18 cellular contexts compared by ENCODE assay signal in the genomic region with DNA sequence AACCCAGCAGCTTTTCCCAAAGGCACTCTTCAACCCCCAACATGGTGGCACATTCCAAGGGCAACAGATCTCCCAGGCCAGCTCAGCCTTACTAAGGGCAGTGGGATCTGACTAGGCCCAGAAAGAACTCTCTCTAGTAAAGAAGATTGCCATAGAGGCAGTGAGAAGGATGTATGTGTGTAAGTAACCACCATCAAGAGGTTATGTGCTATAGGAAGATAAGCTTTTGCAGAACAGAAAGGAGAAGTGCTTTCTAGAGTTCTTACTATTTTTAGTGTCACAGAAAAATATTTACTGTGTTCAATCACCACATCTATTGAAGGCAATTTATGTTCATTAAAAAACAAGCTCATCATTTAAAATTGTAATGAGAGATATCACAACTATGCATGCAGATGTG.
A peak's percentile ranks its signal among the peaks of the same experiment; 100 is the strongest.
DNase-seq lines count a peak whose midpoint lies in the region; ATAC-seq lines count a peak whose summit lies in the region.
"Had no signal": no experiment of that assay in that cellular context is flagged by ENCODE, and none has a peak within 500 bp of the region (broad histone marks: within the 10 kb centered on the region; RNA-seq: fewer than 3 reads in every experiment).

No MANE protein-coding gene starts in this region.

- no peak overlapping the region for H3K27ac Mint-ChIP-seq in stimulated activated naive B cell treated with anti-CD40 and anti-IgM and Interleukin-4, amounts not matched to agents 10 μg/mL and 1 μg/mL and 100 μg/mL, for 72 hours
- H3K27ac Mint-ChIP-seq: activated CD4-positive, alpha-beta memory T cell treated with anti-CD3 and anti-CD28 coated beads, Interleukin-2, amount 10 ng/mL, durations not matched to agents 7 days and 5 days; activated naive CD8-positive, alpha-beta T cell; activated T-cell treated with anti-CD3 and anti-CD28 coated beads, Interleukin-2, amount 50 U/mL, for 72 hours had no signal

- DNase-seq in SKM-1 treated with dmso at 0.1 percent for 144 hours (lab: John Stamatoyannopoulos, UW; ENCODE audit: unreplicated experiment) (peak; percentile 16), NCI-H2029 (lab: John Stamatoyannopoulos, UW) (no peak), NCI-H128 (lab: John Stamatoyannopoulos, UW; ENCODE audit: unreplicated experiment) (no peak)
- no peak for DNase-seq in stimulated activated naive B cell treated with anti-CD40 and anti-IgM and Interleukin-4, amounts not matched to agents 10 μg/mL and 1 μg/mL and 100 μg/mL, for 72 hours
- DNase-seq: activated CD4-positive, alpha-beta memory T cell treated with anti-CD3 and anti-CD28 coated beads, Interleukin-2, amount 10 ng/mL, durations not matched to agents 7 days and 5 days; activated T-cell treated with anti-CD3 and anti-CD28 coated beads, Interleukin-2, amount 50 U/mL, for 72 hours; body of pancreas; colonic mucosa; GM23248; kidney glomerular epithelial cell; NCI-H2081 treated with DMSO at 0.1 percent for 48 hours; NCI-H526; stimulated activated naive CD4-positive, alpha-beta T cell had no signal

- no peaks in the 10 kb centered on the region for H3K36me3 Mint-ChIP-seq in stimulated activated naive B cell treated with anti-CD40 and anti-IgM and Interleukin-4, amounts not matched to agents 10 μg/mL and 1 μg/mL and 100 μg/mL, for 72 hours

- H3K27me3 Mint-ChIP-seq in stimulated activated naive B cell treated with anti-CD40 and anti-IgM and Interleukin-4, amounts not matched to agents 10 μg/mL and 1 μg/mL and 100 μg/mL, for 72 hours = no peaks in the 10 kb centered on the region
- H3K27me3 Mint-ChIP-seq: activated CD4-positive, alpha-beta memory T cell treated with anti-CD3 and anti-CD28 coated beads, Interleukin-2, amount 10 ng/mL, durations not matched to agents 7 days and 5 days; activated naive CD8-positive, alpha-beta T cell had no signal

- H3K9me3 Mint-ChIP-seq in stimulated activated naive B cell treated with anti-CD40 and anti-IgM and Interleukin-4, amounts not matched to agents 10 μg/mL and 1 μg/mL and 100 μg/mL, for 72 hours = peaks cover 0 to 2% of the 10 kb centered on the region in 2 donors
- H3K9me3 Mint-ChIP-seq: activated CD4-positive, alpha-beta memory T cell treated with anti-CD3 and anti-CD28 coated beads, Interleukin-2, amount 10 ng/mL, durations not matched to agents 7 days and 5 days; activated T-cell treated with anti-CD3 and anti-CD28 coated beads, Interleukin-2, amount 50 U/mL, for 72 hours had no signal

- H3K4me3 Mint-ChIP-seq in stimulated activated naive B cell treated with anti-CD40 and anti-IgM and Interleukin-4, amounts not matched to agents 10 μg/mL and 1 μg/mL and 100 μg/mL, for 72 hours = no peak overlapping the region
- H3K4me3 Mint-ChIP-seq: activated CD4-positive, alpha-beta memory T cell treated with anti-CD3 and anti-CD28 coated beads, Interleukin-2, amount 10 ng/mL, durations not matched to agents 7 days and 5 days; activated naive CD8-positive, alpha-beta T cell; activated T-cell treated with anti-CD3 and anti-CD28 coated beads, Interleukin-2, amount 50 U/mL, for 72 hours had no signal

- peak; percentile 59 for ATAC-seq in GM19395 (IDR thresholded peaks at IDR 0.05; ENCODE audit: unreplicated experiment)
- peak; percentile 62 for ATAC-seq in HG03159 (IDR thresholded peaks at IDR 0.05; ENCODE audit: unreplicated experiment)
- peak; percentile 85 for ATAC-seq in stimulated activated naive B cell treated with anti-CD40 and anti-IgM and Interleukin-4, amounts not matched to agents 10 μg/mL and 1 μg/mL and 100 μg/mL, for 72 hours (replicated peaks)
- no peak for ATAC-seq in HG03442 (IDR thresholded peaks at IDR 0.05; ENCODE audit: unreplicated experiment)
- ATAC-seq: activated T-cell treated with anti-CD3 and anti-CD28 coated beads, Interleukin-2, amount 50 U/mL, for 72 hours; body of pancreas; SK-N-SH treated with all-trans-retinoic acid at 6 μM for 48 hours had no signal

- H3K4me1 Mint-ChIP-seq in stimulated activated naive B cell treated with anti-CD40 and anti-IgM and Interleukin-4, amounts not matched to agents 10 μg/mL and 1 μg/mL and 100 μg/mL, for 72 hours = peaks cover 42 to 55% of the 10 kb centered on the region in 2 donors
